Comparison of ENCODE assay signal across 6 cellular contexts in genomic region chr11:65960824-65961266, GRCh38. TPM values are rescaled to one million over a fixed set of nuclear protein-coding genes. Genes with fewer than 3 reads are reported as not detected.
DNase-seq lines count a peak whose midpoint lies in the region; TF ChIP-seq lines count a peak whose summit lies in the region.

No MANE protein-coding gene starts in this region.

- no peaks in the 10 kb centered on the region for H3K27me3 ChIP-seq in skeletal muscle satellite cell (ENCODE audit: control insufficient read depth, insufficient read depth, low read length)

- no peak for TF ChIP-seq CTCF in endothelial cell (IDR thresholded peaks at IDR 0.05; ENCODE audit: unreplicated experiment)

- DNase-seq in NCI-H69 (lab: John Stamatoyannopoulos, UW) (peak; percentile 29), endothelial cell (ENCODE audit: low spot score) (no peak), HuH-7 (ENCODE audit: low spot score) (no peak), iPS-NIHi11 (ENCODE audit: low spot score) (no peak), mucosa of gallbladder (ENCODE audit: low spot score) (no peak)

- peaks cover 17% of the 10 kb centered on the region for H3K36me3 ChIP-seq in skeletal muscle satellite cell (ENCODE audit: insufficient read depth, low read length)

- H3K4me1 ChIP-seq in skeletal muscle satellite cell (ENCODE audit: control insufficient read depth, insufficient read depth, low read length), result peaks cover 14% of the 10 kb centered on the region

- peaks cover 14% of the 10 kb centered on the region for H3K27me3 Mint-ChIP-seq in endothelial cell (ENCODE audit: unreplicated experiment)

- H3K9ac ChIP-seq in skeletal muscle satellite cell (ENCODE audit: low read depth, low read length), result peak overlapping the region; percentile 98

- peaks cover 23% of the 10 kb centered on the region for H3K4me1 Mint-ChIP-seq in endothelial cell (ENCODE audit: unreplicated experiment)

- no peaks in the 10 kb centered on the region for H3K9me3 Mint-ChIP-seq in endothelial cell (ENCODE audit: unreplicated experiment)

- peak overlapping the region; percentile 97 for H3K4me3 Mint-ChIP-seq in endothelial cell (ENCODE audit: unreplicated experiment)

- peak overlapping the region; percentile 97 for H3K27ac Mint-ChIP-seq in endothelial cell (ENCODE audit: unreplicated experiment)

- no peaks in the 10 kb centered on the region for H3K9me3 ChIP-seq in skeletal muscle satellite cell (replicated peaks; ENCODE audit: low read length)

- peaks cover 12% of the 10 kb centered on the region for H3K36me3 Mint-ChIP-seq in endothelial cell (ENCODE audit: low read depth, unreplicated experiment)

- H3K4me3 ChIP-seq in skeletal muscle satellite cell (ENCODE audit: low read length), result peak overlapping the region; percentile 79

- H3K4me2 ChIP-seq in skeletal muscle satellite cell (ENCODE audit: low read length), result peak overlapping the region; percentile 87

RNA-seq across cellular contexts. Expression of gene SART1, which starts 0.7 kb away (rescaled TPM):
- total RNA-seq in endothelial cell (ENCODE audit: unreplicated experiment), result 46.5 TPM
- 27.9 and 39.3 TPM in 2 replicates for total RNA-seq in skeletal muscle satellite cell (2012; rRNA removed)
- 41.0 TPM for total RNA-seq in mucosa of gallbladder

RNA-seq across cellular contexts. Expression of gene TSGA10IP, which starts 15.6 kb away (rescaled TPM):
- total RNA-seq in endothelial cell (ENCODE audit: unreplicated experiment) (not detected), mucosa of gallbladder (not detected)
- 0.44 TPM in 1 of 2 replicates, not detected in the other for total RNA-seq in skeletal muscle satellite cell (2012; rRNA removed)

RNA-seq across cellular contexts. Expression of gene EIF1AD, which starts 41.1 kb away (rescaled TPM):
- total RNA-seq in endothelial cell (ENCODE audit: unreplicated experiment) (34.9 TPM), mucosa of gallbladder (29.2 TPM)
- total RNA-seq in skeletal muscle satellite cell (2012; rRNA removed), result 29.2 and 29.9 TPM in 2 replicates

RNA-seq across cellular contexts. Expression of gene BANF1, which starts 41.5 kb away (rescaled TPM):
- total RNA-seq in endothelial cell (ENCODE audit: unreplicated experiment) (163 TPM), mucosa of gallbladder (165 TPM)
- 23.1 and 36.3 TPM in 2 replicates for total RNA-seq in skeletal muscle satellite cell (2012; rRNA removed)

RNA-seq across cellular contexts. Expression of gene DRAP1, which starts 41.6 kb away (rescaled TPM):
- total RNA-seq in endothelial cell (ENCODE audit: unreplicated experiment) (79.6 TPM), mucosa of gallbladder (90.1 TPM)
- 479 and 497 TPM in 2 replicates for total RNA-seq in skeletal muscle satellite cell (2012; rRNA removed)
